In the genomic region with DNA sequence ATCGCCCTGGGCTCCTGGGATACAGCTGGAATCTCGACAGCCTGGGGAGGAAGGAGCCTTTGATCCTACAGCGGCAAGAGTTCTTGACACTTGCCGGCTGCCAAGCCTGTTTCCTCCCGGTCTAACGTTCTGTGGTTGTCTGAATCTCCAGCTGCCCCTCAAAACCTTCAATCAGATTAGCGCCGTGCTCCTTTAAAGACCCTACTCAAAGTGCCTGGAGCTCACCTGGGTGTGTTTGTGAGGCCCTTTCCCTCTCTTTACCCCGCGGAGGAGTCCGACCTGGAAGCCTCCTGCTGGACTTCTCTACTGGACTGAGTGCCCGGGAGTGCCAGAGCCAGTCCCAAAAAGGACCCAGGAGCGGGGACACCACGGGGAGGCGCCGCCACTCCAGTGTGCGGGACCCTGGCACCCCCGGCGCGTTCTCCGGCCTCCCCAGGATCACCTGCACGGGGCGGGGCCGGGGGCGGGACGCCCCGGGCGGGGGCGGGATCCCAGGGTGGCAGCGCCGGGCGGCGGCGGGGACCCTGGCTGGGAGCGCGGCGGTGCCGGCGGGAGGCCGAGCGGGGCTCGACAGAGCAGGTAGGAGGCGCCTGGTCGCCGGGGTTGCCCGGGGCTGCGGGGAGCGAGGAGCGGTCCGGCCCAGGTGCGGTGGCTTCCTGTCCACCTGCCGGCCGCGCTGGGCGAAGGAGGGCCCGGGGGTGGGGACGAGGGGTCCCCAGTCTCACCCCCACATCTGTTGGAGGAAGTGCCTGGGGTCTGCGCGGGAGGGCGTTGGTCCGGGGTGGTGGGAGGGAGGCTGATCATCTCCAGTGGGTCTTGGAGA, we compare ENCODE assay signal across 8 cellular contexts. TPM values are rescaled to one million over a fixed set of nuclear protein-coding genes. Genes with fewer than 3 reads are reported as not detected.
A peak's percentile ranks its signal among the peaks of the same experiment; 100 is the strongest.
DNase-seq lines count a peak whose midpoint lies in the region; ATAC-seq and TF ChIP-seq lines count a peak whose summit lies in the region.

A gene with protein sequence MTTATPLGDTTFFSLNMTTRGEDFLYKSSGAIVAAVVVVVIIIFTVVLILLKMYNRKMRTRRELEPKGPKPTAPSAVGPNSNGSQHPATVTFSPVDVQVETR (plus strand): TSS at position 497 of the 823 bp plus-strand sequence. CDS start 39,344 bp downstream, outside the sequence.

- peak within 1 kb of the TSS; percentile 25 to 41 for H3K4me3 ChIP-seq in right atrium auricular region

- TF ChIP-seq CTCF in right atrium auricular region (IDR thresholded peaks at IDR 0.05): peak in 1 of 2 donors; percentile 41

- H3K27me3 ChIP-seq in right atrium auricular region: no peaks in the 10 kb centered on the region

- no peak for ATAC-seq in HG02981 (IDR thresholded peaks at IDR 0.05; ENCODE audit: unreplicated experiment)

- no peaks in the 10 kb centered on the region for H3K36me3 ChIP-seq in right atrium auricular region

- peak; percentile 34 for DNase-seq in NCI-H1092 treated with DMSO at 0.1 percent for 48 hours (lab: John Stamatoyannopoulos, UW)
- DNase-seq in NCI-H1092 (lab: John Stamatoyannopoulos, UW): no peak
- peak; percentile 48 to 61 for DNase-seq in activated T-cell treated with anti-CD3 and anti-CD28 coated beads, Interleukin-2, amount 50 U/mL, for 48 hours
- DNase-seq in right atrium auricular region (ENCODE audit: low spot score): no peak
- peak; percentile 45 to 53 for DNase-seq in stimulated activated CD4-positive, alpha-beta T cell treated with anti-CD3 and anti-CD28 coated beads, Interleukin-1b, Interleukin-23, amount 100 ng/mL, for 4 hours (ENCODE audit: low read depth in 2 of 2)
- no peak for DNase-seq in NCI-H226
- DNase-seq in HK-2 (ENCODE audit: unreplicated experiment): no peak

- peaks cover 0 to 13% of the 10 kb centered on the region in 2 donors for H3K4me1 ChIP-seq in right atrium auricular region

- H3K27ac ChIP-seq in right atrium auricular region: no peak within 1 kb of the TSS

- no peaks in the 10 kb centered on the region for H3K9me3 ChIP-seq in right atrium auricular region

RNA-seq across cellular contexts. Expression of the gene that starts here (rescaled TPM):
- under 1 TPM; 0.16 to 0.22 TPM for total RNA-seq in right atrium auricular region

Comparison
In these comparisons a context has a peak if more than half of its experiments do, and no peak if none do; other contexts are left out.
1. DNase-seq: peak in NCI-H1092 treated with DMSO at 0.1 percent for 48 hours (single experiment), activated T-cell treated with anti-CD3 and anti-CD28 coated beads, Interleukin-2, amount 50 U/mL, for 48 hours (2 of 2) and stimulated activated CD4-positive, alpha-beta T cell treated with anti-CD3 and anti-CD28 coated beads, Interleukin-1b, Interleukin-23, amount 100 ng/mL, for 4 hours (2 of 2); none in NCI-H1092 (single experiment), right atrium auricular region (single experiment), NCI-H226 (single experiment) and HK-2 (single experiment).